In the genomic region with DNA sequence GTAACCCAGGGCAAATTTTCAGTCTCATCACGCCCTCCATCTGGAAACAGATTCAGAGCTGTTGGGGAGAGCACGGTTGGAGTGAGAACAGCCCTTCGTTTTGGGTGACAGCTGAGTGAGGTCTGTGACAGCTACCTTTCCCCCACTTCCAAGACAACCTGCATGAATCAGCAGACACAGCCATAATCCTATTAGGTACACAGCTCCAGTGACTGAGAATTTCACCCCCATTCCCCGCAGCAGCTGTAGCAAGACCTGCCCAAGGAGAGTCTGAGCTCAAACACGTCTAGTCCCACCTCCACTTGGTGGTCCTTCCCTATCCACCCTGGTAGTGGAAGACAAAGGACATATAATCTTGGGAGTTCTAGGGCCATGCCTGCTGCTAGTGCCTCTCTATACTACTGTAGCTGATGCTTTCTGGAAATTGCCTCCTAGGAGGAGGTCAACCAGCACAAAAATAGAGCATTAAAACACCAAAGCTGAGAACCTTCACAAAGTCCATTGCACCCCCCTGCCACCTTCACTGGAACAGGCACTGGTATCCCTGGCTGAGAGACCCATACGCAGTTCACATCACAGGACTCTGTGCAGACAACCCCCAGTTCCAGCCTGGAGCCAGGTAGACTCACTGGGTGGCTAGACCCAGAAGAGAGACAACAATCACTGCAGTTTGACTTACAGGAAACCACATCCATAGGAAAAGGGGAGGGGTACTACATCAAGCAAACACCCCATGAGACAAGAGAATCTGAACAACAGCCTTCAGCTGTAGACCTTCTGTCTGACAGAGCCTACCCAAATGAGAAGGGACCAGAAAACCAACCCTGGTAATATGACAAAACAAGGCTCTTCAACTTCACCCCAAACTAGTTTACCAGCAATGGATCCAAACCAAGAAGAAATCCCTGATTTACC, we compare ENCODE assay signal across 1 cellular context.
TF ChIP-seq lines count a peak whose summit lies in the region.

No MANE protein-coding gene starts in this region.

TF ChIP-seq in GM23338, 12 proteins besides CTCF, POLR2A, EP300 and RAD21 (continued from another document):
- TF ChIP-seq ZNF462 (CRISPR knock-in tag; IDR thresholded peaks at IDR 0.05) (no peak), EZH2phosphoT487 (IDR thresholded peaks at IDR 0.05; ENCODE audit: unreplicated experiment) (no peak), STAT1 (IDR thresholded peaks at IDR 0.05; ENCODE audit: unreplicated experiment) (no peak)
